In the genomic region with DNA sequence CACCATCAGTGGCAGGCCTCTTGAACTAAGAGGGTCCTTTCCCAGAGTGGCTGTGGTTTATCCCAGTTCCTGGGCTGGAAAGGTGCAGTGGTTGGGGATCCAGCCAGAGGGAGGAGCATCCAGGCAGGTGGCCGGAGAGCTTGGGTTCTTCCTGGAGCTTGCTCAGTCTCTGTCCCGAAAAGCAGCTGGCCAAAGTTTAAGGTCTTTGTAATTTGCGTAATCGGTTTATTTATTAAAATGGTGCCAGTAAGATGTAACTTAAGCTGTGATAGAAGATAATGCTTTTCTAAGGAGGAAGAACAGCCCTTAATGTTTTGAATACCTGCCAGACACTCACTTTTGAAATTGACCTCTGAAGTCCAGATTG, we compare ENCODE assay signal across 24 cellular contexts.
A peak's percentile ranks its signal among the peaks of the same experiment; 100 is the strongest.
DNase-seq lines count a peak whose midpoint lies in the region; TF ChIP-seq lines count a peak whose summit lies in the region.
"Had no signal": no experiment of that assay in that cellular context is flagged by ENCODE, and none has a peak within 500 bp of the region (broad histone marks: within the 10 kb centered on the region; RNA-seq: fewer than 3 reads in every experiment).

No MANE protein-coding gene starts in this region.

- no peak for TF ChIP-seq EP300 in stomach (IDR thresholded peaks at IDR 0.05)

- H3K4me3 ChIP-seq in fibroblast of villous mesenchyme (ENCODE audit: low read depth, low read length) = no peak overlapping the region
- no peak overlapping the region for H3K4me3 ChIP-seq in coronary artery
- H3K4me3 ChIP-seq in stomach = no peak overlapping the region
- H3K4me3 ChIP-seq: dorsolateral prefrontal cortex, SK-N-MC, suprapubic skin had no signal

- H3K27ac Mint-ChIP-seq in neural crest cell (ENCODE audit: unreplicated experiment) = peak overlapping the region; percentile 96
- H3K27ac Mint-ChIP-seq: activated CD4-positive, alpha-beta T cell treated with anti-CD3 and anti-CD28 coated beads for 36 hours; activated CD8-positive, alpha-beta memory T cell treated with anti-CD3 and anti-CD28 coated beads, Interleukin-2, amount 10 ng/mL, durations not matched to agents 7 days and 5 days; activated naive CD8-positive, alpha-beta T cell treated with anti-CD3 and anti-CD28 coated beads, Interleukin-2, amount 10 ng/mL, durations not matched to agents 7 days and 5 days; activated T-helper 17 cell treated with anti-CD3 and anti-CD28 coated beads, Interleukin-2, amount 50 U/mL, for 72 hours had no signal

- peak overlapping the region; percentile 75 for H3K4me3 Mint-ChIP-seq in neural crest cell
- H3K4me3 Mint-ChIP-seq: activated CD4-positive, alpha-beta T cell treated with anti-CD3 and anti-CD28 coated beads for 36 hours; activated CD8-positive, alpha-beta memory T cell treated with anti-CD3 and anti-CD28 coated beads, Interleukin-2, amount 10 ng/mL, durations not matched to agents 7 days and 5 days; activated naive CD8-positive, alpha-beta T cell treated with anti-CD3 and anti-CD28 coated beads, Interleukin-2, amount 10 ng/mL, durations not matched to agents 7 days and 5 days had no signal

- no peak for TF ChIP-seq POLR2A in stomach (IDR thresholded peaks at IDR 0.05)

- no peaks in the 10 kb centered on the region for H3K27me3 Mint-ChIP-seq in neural crest cell (ENCODE audit: low read depth)
- H3K27me3 Mint-ChIP-seq: activated CD4-positive, alpha-beta T cell treated with anti-CD3 and anti-CD28 coated beads for 36 hours; activated CD8-positive, alpha-beta memory T cell treated with anti-CD3 and anti-CD28 coated beads, Interleukin-2, amount 10 ng/mL, durations not matched to agents 7 days and 5 days; activated naive CD8-positive, alpha-beta T cell treated with anti-CD3 and anti-CD28 coated beads, Interleukin-2, amount 10 ng/mL, durations not matched to agents 7 days and 5 days; activated T-helper 17 cell treated with anti-CD3 and anti-CD28 coated beads, Interleukin-2, amount 50 U/mL, for 72 hours had no signal

- WGBS in stomach, 5 donors = 72 to 85% (median 76%) methylated on average over 4 of the region's 4 CpGs

- H3K27ac ChIP-seq in C4-2B (peak overlapping the region; percentile 99), coronary artery (no peak overlapping the region), stomach (no peak overlapping the region)
- H3K27ac ChIP-seq: brain microvascular endothelial cell, epithelial cell of prostate, foreskin keratinocyte, SK-N-MC, suprapubic skin had no signal

- no peaks in the 10 kb centered on the region for H3K9me3 Mint-ChIP-seq in neural crest cell
- H3K9me3 Mint-ChIP-seq: activated naive CD8-positive, alpha-beta T cell treated with anti-CD3 and anti-CD28 coated beads, Interleukin-2, amount 10 ng/mL, durations not matched to agents 7 days and 5 days; activated T-helper 17 cell treated with anti-CD3 and anti-CD28 coated beads, Interleukin-2, amount 50 U/mL, for 72 hours had no signal

- peaks cover 86% of the 10 kb centered on the region for H3K4me1 Mint-ChIP-seq in neural crest cell

- no peak for TF ChIP-seq CTCF in C4-2B (conservative IDR thresholded peaks at IDR 0.05)
- TF ChIP-seq CTCF in fibroblast of villous mesenchyme (IDR thresholded peaks at IDR 0.05; ENCODE audit: insufficient read depth, low read depth, low read length) = no peak
- no peak for TF ChIP-seq CTCF in neural crest cell (conservative IDR thresholded peaks at IDR 0.05)
- TF ChIP-seq CTCF in coronary artery (IDR thresholded peaks at IDR 0.05) = no peak
- TF ChIP-seq CTCF in stomach (IDR thresholded peaks at IDR 0.05) = no peak

- H3K27me3 ChIP-seq in stomach = no peaks in the 10 kb centered on the region
- H3K27me3 ChIP-seq: brain microvascular endothelial cell, dorsolateral prefrontal cortex, foreskin keratinocyte, suprapubic skin had no signal

- H3K9me3 ChIP-seq in stomach = no peaks in the 10 kb centered on the region
- H3K9me3 ChIP-seq: suprapubic skin had no signal

- H3K36me3 ChIP-seq in stomach = peaks cover 0 to 10% (median 2%) of the 10 kb centered on the region in 4 donors
- H3K36me3 ChIP-seq: brain microvascular endothelial cell had no signal

- no peaks in the 10 kb centered on the region for H3K36me3 Mint-ChIP-seq in neural crest cell (ENCODE audit: low read depth)
- H3K36me3 Mint-ChIP-seq: activated CD8-positive, alpha-beta memory T cell treated with anti-CD3 and anti-CD28 coated beads, Interleukin-2, amount 10 ng/mL, durations not matched to agents 7 days and 5 days had no signal

- DNase-seq in NCI-H2196 (lab: John Stamatoyannopoulos, UW; ENCODE audit: unreplicated experiment) (peak; percentile 83), fibroblast of villous mesenchyme (ENCODE audit: low read depth) (peak; percentile 48), neural crest cell (ENCODE audit: low read depth, low spot score) (no peak), COLO829 (ENCODE audit: low spot score) (no peak), coronary artery (ENCODE audit: low spot score) (no peak), stomach (no peak), HCEC 1CT (no peak)
- DNase-seq: activated CD4-positive, alpha-beta T cell treated with anti-CD3 and anti-CD28 coated beads for 36 hours; activated CD8-positive, alpha-beta memory T cell treated with anti-CD3 and anti-CD28 coated beads, Interleukin-2, amount 10 ng/mL, durations not matched to agents 7 days and 5 days; activated naive CD8-positive, alpha-beta T cell treated with anti-CD3 and anti-CD28 coated beads, Interleukin-2, amount 10 ng/mL, durations not matched to agents 7 days and 5 days; brain microvascular endothelial cell; dorsolateral prefrontal cortex; foreskin keratinocyte; kidney glomerular epithelial cell; midbrain; NCI-H2171; NK-92 treated with Interleukin-12 subunit alpha and Interleukin-12 subunit beta, amount 100 ng/mL, for 24 hours; stimulated activated CD8-positive, alpha-beta memory T cell treated with anti-CD3 and anti-CD28 coated beads, Interleukin-4, amount 100 ng/mL, for 48 hours; T1000 had no signal

- H3K4me1 ChIP-seq in stomach = peaks cover 0 to 48% (median 27%) of the 10 kb centered on the region in 4 donors
- H3K4me1 ChIP-seq: foreskin keratinocyte had no signal

- intact Hi-C loops in stomach (cut with DNase I; ENCODE audit: low total_unique reads) = no loop called here

Comparison
In these comparisons a context has a peak if more than half of its experiments do, and no peak if none do; other contexts are left out.
1. DNase-seq: peak in NCI-H2196 (single experiment) and fibroblast of villous mesenchyme (single experiment); none in neural crest cell (single experiment), COLO829 (single experiment), coronary artery (single experiment), stomach (single experiment) and HCEC 1CT (single experiment).